ENCODE assay signal across 1 cellular context in the genomic region with DNA sequence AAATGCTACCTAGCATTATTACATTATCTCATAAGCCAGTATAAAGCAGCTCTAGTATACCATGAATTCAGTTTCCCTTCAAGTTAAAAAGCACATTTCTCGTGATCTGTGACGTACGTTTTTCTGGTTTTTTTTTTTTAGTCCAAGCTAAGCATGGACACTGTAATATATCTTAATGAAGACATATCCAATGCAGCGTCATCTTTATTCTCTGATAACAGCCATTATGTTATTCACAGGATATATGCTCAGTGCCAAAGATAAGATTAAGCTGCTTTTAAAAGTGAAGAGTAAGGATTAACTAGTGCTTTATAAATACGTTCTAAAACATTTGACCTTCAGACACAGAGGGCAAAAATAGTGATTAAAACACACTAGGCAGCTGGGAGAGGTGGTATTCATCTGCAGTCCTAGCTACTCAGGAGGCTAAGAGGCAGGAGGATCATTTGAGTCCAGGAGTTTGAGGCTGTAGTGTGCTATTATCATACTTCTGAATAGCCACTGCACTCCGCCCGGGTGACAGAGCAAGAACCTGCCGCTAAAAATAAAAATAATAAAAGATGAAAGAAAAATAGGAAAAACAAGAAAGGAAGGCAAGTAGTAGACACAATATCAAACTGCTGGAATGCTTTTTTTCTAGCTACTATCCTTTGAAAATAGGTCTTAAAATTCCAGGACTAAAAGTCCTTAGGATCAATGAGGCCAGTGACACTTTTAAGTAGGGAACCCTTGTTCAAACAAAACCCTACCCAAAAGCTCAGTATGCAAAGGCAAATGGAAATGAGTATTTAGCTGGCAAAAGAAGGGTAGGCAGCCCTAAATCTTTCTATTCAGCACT.
TF ChIP-seq lines count a peak whose summit lies in the region.

No MANE protein-coding gene starts in this region.

TF ChIP-seq in SK-N-SH, 30 proteins besides CTCF, POLR2A, EP300 and RAD21 (continued from another document):
- TF ChIP-seq MXI1 (IDR thresholded peaks at IDR 0.05; ENCODE audit: low read depth, low read length) (no peak), USF2 (IDR thresholded peaks at IDR 0.05; ENCODE audit: borderline replicate concordance, low read depth, low read length) (no peak)
TF ChIP-seq in SK-N-SH: peak in this region for 0.
